ENCODE assay signal across 25 cellular contexts in the genomic region with DNA sequence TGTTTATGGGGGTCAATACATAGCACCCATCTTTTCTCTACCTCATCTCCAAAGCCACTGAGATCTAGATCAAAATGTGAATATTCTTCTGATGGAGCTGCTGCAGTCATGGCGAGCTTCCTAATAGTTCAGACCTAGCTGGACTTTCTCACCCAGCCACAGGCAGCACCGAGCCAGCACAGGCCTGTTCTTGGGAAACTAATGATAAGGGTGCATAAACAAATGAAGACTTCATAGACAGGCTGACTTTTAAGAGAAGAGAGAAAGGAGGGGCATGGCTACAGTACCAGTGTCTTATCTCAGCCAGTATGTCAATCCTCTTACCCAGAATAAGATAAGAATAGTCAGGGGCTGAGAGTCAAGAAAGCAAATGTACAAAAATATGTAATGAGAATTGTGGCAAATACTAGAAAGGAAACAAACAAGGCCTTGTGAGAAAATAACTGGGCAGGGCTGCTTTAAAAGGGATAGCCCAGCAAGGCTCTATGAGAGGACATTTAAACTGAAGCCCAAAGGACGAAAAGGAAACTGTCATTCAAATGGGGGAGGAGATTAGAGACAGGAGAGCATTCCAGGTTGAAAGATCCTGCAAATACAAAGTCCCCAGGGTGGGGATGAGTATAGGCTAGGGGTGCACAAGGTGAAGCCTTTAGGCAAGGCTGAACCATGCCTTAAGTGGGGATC. TPM values are rescaled to one million over a fixed set of nuclear protein-coding genes. Genes with fewer than 3 reads are reported as not detected.
DNase-seq lines count a peak whose midpoint lies in the region; ATAC-seq and TF ChIP-seq lines count a peak whose summit lies in the region.
"Had no signal": no experiment of that assay in that cellular context is flagged by ENCODE, and none has a peak within 500 bp of the region (broad histone marks: within the 10 kb centered on the region; RNA-seq: fewer than 3 reads in every experiment).

No MANE protein-coding gene starts in this region.

- H4K20me1 ChIP-seq in smooth muscle cell (ENCODE audit: low read depth) = no peaks in the 10 kb centered on the region

- WGBS in adrenal gland, 4 donors = 25 to 44% (median 43%) methylated on average over 3 of the region's 3 CpGs
- WGBS in right lobe of liver (ENCODE audit: insufficient coverage, low coverage, low lambda C conversion rate, missing lambda C conversion rate) = 29% methylated on average over 3 of the region's 3 CpGs
- WGBS in smooth muscle cell (ENCODE audit: low lambda C conversion rate) = 11% methylated on average over 3 of the region's 3 CpGs

- H3K79me2 ChIP-seq in smooth muscle cell (ENCODE audit: low read depth) = no peaks in the 10 kb centered on the region

- peak overlapping the region in 1 of 5 donors; percentile 19 for H3K27ac ChIP-seq in adrenal gland
- H3K27ac ChIP-seq in right lobe of liver = peak overlapping the region in 1 of 3 donors; percentile 57
- no peak overlapping the region for H3K27ac ChIP-seq in smooth muscle cell (ENCODE audit: low read depth)
- H3K27ac ChIP-seq: colonic mucosa, GM23248, PC-9, psoas muscle, SJSA1, stomach, VCaP had no signal

- peak overlapping the region; percentile 4 for H2AFZ ChIP-seq in smooth muscle cell (ENCODE audit: low read depth)
- H2AFZ ChIP-seq: GM23248, PC-9 had no signal

- DNase-seq in adrenal gland (peak in 6 of 7 donors; percentile 35 to 70 (median 51)), fibroblast of villous mesenchyme (ENCODE audit: low read depth) (peak; percentile 79), right lobe of liver (peak; percentile 31 to 72 (median 71)), smooth muscle cell (lab: John Stamatoyannopoulos, UW; ENCODE audit: unreplicated experiment) (no peak), COR-L47 (lab: John Stamatoyannopoulos, UW) (no peak), SK-N-DZ (ENCODE audit: low spot score) (no peak)
- no peak for DNase-seq in stimulated activated CD4-positive, alpha-beta T cell treated with anti-CD3 and anti-CD28 coated beads, Interleukin-2, amount 100 ng/mL, for 48 hours
- DNase-seq: activated CD4-positive, alpha-beta T cell treated with anti-CD3 and anti-CD28 coated beads, Interleukin-2, amount 50 U/mL, for 1 hour; activated CD8-positive, alpha-beta memory T cell treated with anti-CD3 and anti-CD28 coated beads, Interleukin-2, amount 50 U/mL, for 48 hours; aorta; CD8-positive, alpha-beta T cell; colonic mucosa; GM23248; hippocampal formation; NCI-H146; PC-9; psoas muscle; stimulated activated CD4-positive, alpha-beta T cell treated with anti-CD3 and anti-CD28 coated beads, Interleukin-4, amount 100 ng/mL, for 4 hours; stomach; T-helper 17 cell; trophoblast cell had no signal

- TF ChIP-seq POLR2A in adrenal gland (IDR thresholded peaks at IDR 0.05) (no peak), right lobe of liver (IDR thresholded peaks at IDR 0.05) (no peak)

- H3K4me3 ChIP-seq in adrenal gland (no peak overlapping the region), fibroblast of villous mesenchyme (ENCODE audit: low read depth, low read length) (no peak overlapping the region), right lobe of liver (no peak overlapping the region), smooth muscle cell (no peak overlapping the region)
- H3K4me3 ChIP-seq: colonic mucosa, GM12878, GM23248, K562, PC-9, psoas muscle, SJSA1, stomach had no signal

- intact Hi-C loops in adrenal gland (cut with DNase I) = no loop called here
- intact Hi-C loops in right lobe of liver (cut with DNase I) = no loop called here

- H3K27me3 ChIP-seq in adrenal gland = no peaks in the 10 kb centered on the region
- H3K27me3 ChIP-seq in right lobe of liver = no peaks in the 10 kb centered on the region
- no peaks in the 10 kb centered on the region for H3K27me3 ChIP-seq in smooth muscle cell (ENCODE audit: low read depth)
- H3K27me3 ChIP-seq: colonic mucosa, stomach had no signal

- H3K4me1 ChIP-seq in adrenal gland (replicated peaks in 1 of 2) (peaks cover 0 to 5% of the 10 kb centered on the region in 2 donors), right lobe of liver (peaks cover 0 to 10% (median 0%) of the 10 kb centered on the region in 4 donors), smooth muscle cell (ENCODE audit: low read depth) (peaks cover 5% of the 10 kb centered on the region)
- H3K4me1 ChIP-seq: colonic mucosa, psoas muscle had no signal

- H3F3A ChIP-seq in smooth muscle cell (ENCODE audit: low read depth) = no peaks in the 10 kb centered on the region

- H3K36me3 ChIP-seq in adrenal gland (replicated peaks in 1 of 2) = no peaks in the 10 kb centered on the region
- H3K36me3 ChIP-seq in right lobe of liver = no peaks in the 10 kb centered on the region
- H3K36me3 ChIP-seq in smooth muscle cell (ENCODE audit: low read depth) = no peaks in the 10 kb centered on the region
- H3K36me3 ChIP-seq: colonic mucosa, SJSA1, stomach had no signal

- ATAC-seq in right lobe of liver = peak; percentile 93 to 96 (median 94)
- ATAC-seq: CD8-positive, alpha-beta T cell; GM12878; K562; psoas muscle; T-helper 17 cell had no signal

- H3K9ac ChIP-seq in smooth muscle cell (ENCODE audit: low read depth) = no peak overlapping the region
- H3K9ac ChIP-seq: GM23248 had no signal

- H3K9me3 ChIP-seq in adrenal gland (replicated peaks in 1 of 3) = no peaks in the 10 kb centered on the region
- H3K9me3 ChIP-seq in right lobe of liver = no peaks in the 10 kb centered on the region
- H3K9me3 ChIP-seq in smooth muscle cell (replicated peaks; ENCODE audit: low read depth) = no peaks in the 10 kb centered on the region
- H3K9me3 ChIP-seq: colonic mucosa, psoas muscle, SJSA1, stomach had no signal

- no peak for TF ChIP-seq CTCF in adrenal gland (IDR thresholded peaks at IDR 0.05)
- TF ChIP-seq CTCF in fibroblast of villous mesenchyme (IDR thresholded peaks at IDR 0.05; ENCODE audit: insufficient read depth, low read depth, low read length) = no peak
- TF ChIP-seq CTCF in right lobe of liver (IDR thresholded peaks at IDR 0.05) = no peak
- no peak for TF ChIP-seq CTCF in smooth muscle cell (IDR thresholded peaks at IDR 0.05; ENCODE audit: borderline replicate concordance, insufficient read depth, poor library complexity, severe bottlenecking)

- H3K4me2 ChIP-seq in smooth muscle cell = peak overlapping the region; percentile 43
- H3K4me2 ChIP-seq: PC-9 had no signal

RNA-seq across cellular contexts. Expression of a gene that starts 21.8 kb away (rescaled TPM):
- total RNA-seq in adrenal gland (10 to 100 TPM in 3 of 8 donors, 1 to 10 TPM in 5; 3.0 to 14.0 (median 7.6) TPM), fibroblast of villous mesenchyme (29.0 and 41.0 TPM in 2 replicates), right lobe of liver (10 to 100 TPM; 12.6 to 28.7 (median 17.9) TPM), smooth muscle cell (5.3 and 11.2 TPM in 2 replicates)
- polyA plus RNA-seq in adrenal gland (10 to 100 TPM in 1 of 3 donors, 1 to 10 TPM in 2; 1.9 to 10.3 (median 3.4) TPM), smooth muscle cell (4.1 and 5.1 TPM in 2 replicates)
- 27.7 and 32.9 TPM in 2 replicates for polyA plus RNA-seq in SK-N-DZ (2014; cell fraction: cytosol; rRNA removed)
- 11.2 and 14.2 TPM in 2 replicates for polyA plus RNA-seq in SK-N-DZ (2014; cell fraction: nucleus; rRNA removed)

Comparison
In these comparisons a context has a peak if more than half of its experiments do, and no peak if none do; other contexts are left out.
1. DNase-seq: peak in adrenal gland (6 of 7), fibroblast of villous mesenchyme (single experiment) and right lobe of liver (3 of 3); none in smooth muscle cell (single experiment), stimulated activated CD4-positive, alpha-beta T cell treated with anti-CD3 and anti-CD28 coated beads, Interleukin-2, amount 100 ng/mL, for 48 hours (0 of 2), COR-L47 (single experiment) and SK-N-DZ (single experiment).